In genomic region chrX:132591719-132592275, GRCh38 we compare ENCODE assay signal across 18 cellular contexts.
A peak's percentile ranks its signal among the peaks of the same experiment; 100 is the strongest.
DNase-seq lines count a peak whose midpoint lies in the region; ATAC-seq and TF ChIP-seq lines count a peak whose summit lies in the region.
"Had no signal": no experiment of that assay in that cellular context is flagged by ENCODE, and none has a peak within 500 bp of the region (broad histone marks: within the 10 kb centered on the region; RNA-seq: fewer than 3 reads in every experiment).

No MANE protein-coding gene starts in this region.

- H3K4me3 ChIP-seq in gastroesophageal sphincter: no peak overlapping the region
- H3K4me3 ChIP-seq in esophagus muscularis mucosa: no peak overlapping the region
- H3K4me3 ChIP-seq: neural progenitor cell, psoas muscle, transverse colon had no signal

- TF ChIP-seq EP300 in gastroesophageal sphincter (IDR thresholded peaks at IDR 0.05) (no peak), esophagus muscularis mucosa (IDR thresholded peaks at IDR 0.05) (no peak)

- H3K9me3 ChIP-seq in gastroesophageal sphincter: no peaks in the 10 kb centered on the region
- H3K9me3 ChIP-seq in esophagus muscularis mucosa: no peaks in the 10 kb centered on the region
- H3K9me3 ChIP-seq: psoas muscle, transverse colon had no signal

- intact Hi-C loops in esophagus muscularis mucosa (cut with DNase I): no loop called here

- ATAC-seq in gastroesophageal sphincter: no peak
- ATAC-seq: activated T-cell treated with anti-CD3 and anti-CD28 coated beads, Interleukin-2, amount 50 U/mL, for 4 hours; psoas muscle had no signal

- no peak for TF ChIP-seq POLR2A in gastroesophageal sphincter (IDR thresholded peaks at IDR 0.05)
- no peak for TF ChIP-seq POLR2A in esophagus muscularis mucosa (IDR thresholded peaks at IDR 0.05; ENCODE audit: low read depth)

- DNase-seq in DMS153 treated with DMSO at 0.1 percent for 48 hours (lab: John Stamatoyannopoulos, UW; ENCODE audit: unreplicated experiment) (peak; percentile 52), NCI-H1417 treated with DMSO at 0.1 percent for 48 hours (lab: John Stamatoyannopoulos, UW) (peak; percentile 77), NCI-H2196 (lab: John Stamatoyannopoulos, UW; ENCODE audit: unreplicated experiment) (peak; percentile 35), dermis blood vessel endothelial cell (peak; percentile 53), esophagus muscularis mucosa (ENCODE audit: extremely low spot score) (no peak), superior temporal gyrus (ENCODE audit: extremely low spot score) (no peak)
- DNase-seq: activated CD4-positive, alpha-beta T cell treated with anti-CD3 and anti-CD28 coated beads for 1 hour; activated CD8-positive, alpha-beta memory T cell treated with anti-CD3 and anti-CD28 coated beads for 24 hours; activated naive CD4-positive, alpha-beta T cell treated with anti-CD3 and anti-CD28 coated beads, Interleukin-2, amount 10 ng/mL, durations not matched to agents 7 days and 5 days; activated T-cell treated with anti-CD3 and anti-CD28 coated beads, Interleukin-2, amount 50 U/mL, for 4 hours; hippocampal formation; KBM-7; psoas muscle; stimulated activated CD4-positive, alpha-beta T cell treated with anti-CD3 and anti-CD28 coated beads, Interleukin-4, amount 100 ng/mL, for 1 hour; SW 1271; transverse colon had no signal

- no peak overlapping the region for H3K27ac ChIP-seq in gastroesophageal sphincter
- H3K27ac ChIP-seq in esophagus muscularis mucosa (replicated peaks in 1 of 4): no peak overlapping the region
- H3K27ac ChIP-seq: neural progenitor cell, psoas muscle, transverse colon had no signal

- H3K27me3 ChIP-seq in gastroesophageal sphincter: no peaks in the 10 kb centered on the region
- H3K27me3 ChIP-seq in esophagus muscularis mucosa: no peaks in the 10 kb centered on the region
- H3K27me3 ChIP-seq: neural progenitor cell, transverse colon had no signal

- TF ChIP-seq CTCF in gastroesophageal sphincter (IDR thresholded peaks at IDR 0.05) (no peak), esophagus muscularis mucosa (IDR thresholded peaks at IDR 0.05) (no peak)

- H3K4me1 ChIP-seq in gastroesophageal sphincter: no peaks in the 10 kb centered on the region
- H3K4me1 ChIP-seq in esophagus muscularis mucosa: no peaks in the 10 kb centered on the region
- H3K4me1 ChIP-seq: psoas muscle, transverse colon had no signal

- H3K36me3 ChIP-seq in gastroesophageal sphincter: no peaks in the 10 kb centered on the region
- no peaks in the 10 kb centered on the region for H3K36me3 ChIP-seq in esophagus muscularis mucosa
- H3K36me3 ChIP-seq: neural progenitor cell, transverse colon had no signal

- WGBS in gastroesophageal sphincter (ENCODE audit: low coverage in 1 of 2), 2 donors: 94 to 100% methylated on average over 3 of the region's 3 CpGs
- WGBS in esophagus muscularis mucosa: 95% methylated on average over 3 of the region's 3 CpGs

Comparison
In these comparisons a context has a peak if more than half of its experiments do, and no peak if none do; other contexts are left out.
1. DNase-seq: peak in DMS153 treated with DMSO at 0.1 percent for 48 hours (single experiment), NCI-H1417 treated with DMSO at 0.1 percent for 48 hours (single experiment), NCI-H2196 (single experiment) and dermis blood vessel endothelial cell (single experiment); none in esophagus muscularis mucosa (single experiment) and superior temporal gyrus (single experiment).